In the genomic region with DNA sequence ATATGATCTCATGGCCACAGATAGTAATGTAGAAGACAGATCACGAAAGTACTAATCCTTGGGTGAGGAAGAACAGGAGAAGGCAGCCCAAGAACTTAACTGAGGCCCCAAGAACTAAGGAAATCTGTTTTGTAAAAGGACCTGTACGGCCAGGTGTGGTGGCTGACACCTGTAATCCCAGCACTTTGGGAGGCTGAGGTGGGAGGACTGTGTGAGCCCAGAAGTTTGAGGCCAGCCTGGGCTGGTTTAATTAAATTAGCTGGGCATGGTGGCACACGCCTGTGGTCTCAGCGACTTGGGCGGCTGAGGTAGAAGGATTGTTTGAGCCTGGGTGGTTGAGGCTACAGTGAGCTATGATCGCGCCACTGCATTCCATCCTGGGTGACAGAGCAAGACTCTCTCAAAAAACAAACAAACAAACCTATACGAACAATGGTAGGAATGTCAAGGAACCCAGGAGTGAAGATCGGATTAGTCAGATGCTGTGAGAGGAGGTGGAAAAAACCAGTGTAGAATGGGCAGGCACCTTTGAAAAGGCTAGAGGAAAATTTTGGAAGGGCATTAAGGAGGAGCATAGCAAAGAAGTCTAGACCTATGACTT, we compare ENCODE assay signal across 17 cellular contexts. TPM values are rescaled to one million over a fixed set of nuclear protein-coding genes. Genes with fewer than 3 reads are reported as not detected.
DNase-seq lines count a peak whose midpoint lies in the region; TF ChIP-seq lines count a peak whose summit lies in the region.
"Had no signal": no experiment of that assay in that cellular context is flagged by ENCODE, and none has a peak within 500 bp of the region (broad histone marks: within the 10 kb centered on the region; RNA-seq: fewer than 3 reads in every experiment).

No MANE protein-coding gene starts in this region.

- intact Hi-C loops in PC-9 (cut with micrococcal nuclease; ENCODE audit: unreplicated experiment), result loop anchor here (5.0 kb wide), 1 partner anchor 140 kb away; no protein-coding TSS in a partner anchor
- intact Hi-C loops in tibial artery (cut with DNase I; ENCODE audit: low total_unique reads), result no loop called here

- no peak overlapping the region for H4K8ac ChIP-seq in neuronal stem cell (ENCODE audit: low read depth, low read length)

- H3K4me2 ChIP-seq in PC-9, result no peak overlapping the region
- no peak overlapping the region for H3K4me2 ChIP-seq in neuronal stem cell (ENCODE audit: insufficient read depth, low read length, poor library complexity, severe bottlenecking)

- H3K27ac ChIP-seq in PC-9 (peak overlapping the region; percentile 59; the same call in 1 of the 2 replicates), neuronal stem cell (replicated peaks; ENCODE audit: low read length) (peak overlapping the region; percentile 6), right atrium auricular region (no peak overlapping the region), tibial artery (no peak overlapping the region)
- H3K27ac ChIP-seq: tibial nerve had no signal

- BruUV-seq in PC-9 (replicated peaks; lab: Mats Ljungman, UMichigan), result no TSS peak

- H3K14ac ChIP-seq in neuronal stem cell (ENCODE audit: low read length), result no peak overlapping the region

- no peak overlapping the region for H2BK120ac ChIP-seq in neuronal stem cell (ENCODE audit: low read depth, low read length)

- no peak overlapping the region for H3K18ac ChIP-seq in neuronal stem cell (ENCODE audit: low read length)

- H3K4me3 Mint-ChIP-seq in nephron progenitor cell, result no peak overlapping the region
- H3K4me3 Mint-ChIP-seq: CD8-positive, alpha-beta memory T cell; mesothelial cell of epicardium; nephron had no signal

- CTCF ChIA-PET in PC-9 (lab: Charles Lee), result interaction anchor here (0.6 kb wide), 1 partner anchor 101 kb away, joined by 3 read pairs; no protein-coding TSS in a partner anchor

- peaks cover 17% of the 10 kb centered on the region for H3K4me1 Mint-ChIP-seq in nephron progenitor cell

- POLR2A ChIA-PET in PC-9 (lab: Charles Lee; ENCODE audit: unreplicated experiment), result interaction anchor here (0.6 to 0.9 kb wide), 2 partner anchors 16 to 80 kb away, joined by 3 to 6 read pairs; no protein-coding TSS in a partner anchor

- DNase-seq in ELF-1 (ENCODE audit: low read depth, low spot score) (peak; percentile 86), PC-9 (peak; percentile 58 to 85), fibroblast of pulmonary artery (ENCODE audit: low read depth) (peak; percentile 9), neuronal stem cell (ENCODE audit: low spot score) (peak; percentile 40), right atrium auricular region (ENCODE audit: low spot score) (no peak), nephron progenitor cell (no peak), tibial artery (no peak), RKO (ENCODE audit: low spot score) (no peak)
- DNase-seq: activated CD4-positive, CD25-positive, alpha-beta regulatory T cell treated with anti-CD3 and anti-CD28 coated beads, Interleukin-2, amount 50 U/mL, for 72 hours; CD8-positive, alpha-beta memory T cell; DND-41; KG1; NCI-H1092; NCI-H524 treated with DMSO at 0.1 percent for 48 hours had no signal

- H3K9ac ChIP-seq in neuronal stem cell (ENCODE audit: low read depth, low read length, poor library complexity), result no peak overlapping the region

- H3K4me3 ChIP-seq in PC-9, result no peak overlapping the region
- no peak overlapping the region for H3K4me3 ChIP-seq in fibroblast of pulmonary artery (replicated peaks; ENCODE audit: low read depth, low read length)
- H3K4me3 ChIP-seq in neuronal stem cell (ENCODE audit: low read length in 2 of 2), result no peak overlapping the region
- H3K4me3 ChIP-seq in right atrium auricular region, result no peak overlapping the region
- H3K4me3 ChIP-seq in tibial artery, result no peak overlapping the region
- H3K4me3 ChIP-seq: tibial nerve had no signal

- H2BK5ac ChIP-seq in neuronal stem cell (ENCODE audit: low read length), result no peak overlapping the region

- H2BK15ac ChIP-seq in neuronal stem cell (ENCODE audit: low read length), result no peak overlapping the region

- WGBS in neuronal stem cell (ENCODE audit: extremely low coverage in 2 of 2, insufficient read length in 2 of 2, insufficient replicate concordance in 1 of 2), 2 donors, result no CpG with 5 or more reads among the region's 9 CpGs

- H3K36me3 Mint-ChIP-seq in nephron progenitor cell (ENCODE audit: low read depth), result no peaks in the 10 kb centered on the region
- H3K36me3 Mint-ChIP-seq: CD8-positive, alpha-beta memory T cell; mesothelial cell of epicardium had no signal

- TF ChIP-seq CTCF in PC-9 (conservative IDR thresholded peaks at IDR 0.05) (no peak), fibroblast of pulmonary artery (IDR thresholded peaks at IDR 0.05; ENCODE audit: low read length, missing control alignments) (no peak), right atrium auricular region (IDR thresholded peaks at IDR 0.05) (no peak), nephron progenitor cell (IDR thresholded peaks at IDR 0.05) (no peak), tibial artery (IDR thresholded peaks at IDR 0.05) (no peak)

- H2BK12ac ChIP-seq in neuronal stem cell (ENCODE audit: low read length), result no peak overlapping the region

- H3K27me3 Mint-ChIP-seq in nephron progenitor cell (ENCODE audit: low read depth, poor library complexity), result peaks cover 4% of the 10 kb centered on the region

- H2AFZ ChIP-seq in PC-9 (no peak overlapping the region), neuronal stem cell (ENCODE audit: low read length) (no peak overlapping the region)

- no peaks in the 10 kb centered on the region for H3K79me1 ChIP-seq in neuronal stem cell (ENCODE audit: low read depth, low read length)

- no peak overlapping the region for H3K27ac Mint-ChIP-seq in nephron progenitor cell
- H3K27ac Mint-ChIP-seq: CD8-positive, alpha-beta memory T cell; mesothelial cell of epicardium; nephron had no signal

- H2AK5ac ChIP-seq in neuronal stem cell (ENCODE audit: low read depth, low read length), result no peak overlapping the region

- no peaks in the 10 kb centered on the region for H3K36me3 ChIP-seq in PC-9 (ENCODE audit: low read depth)
- H3K36me3 ChIP-seq in neuronal stem cell (replicated peaks in 1 of 2; ENCODE audit: control insufficient read depth in 2 of 2, insufficient read depth in 2 of 2, low read length in 2 of 2), result no peaks in the 10 kb centered on the region
- no peaks in the 10 kb centered on the region for H3K36me3 ChIP-seq in right atrium auricular region
- H3K36me3 ChIP-seq in tibial artery, result no peaks in the 10 kb centered on the region
- H3K36me3 ChIP-seq: tibial nerve had no signal

- no peak overlapping the region for H3K4ac ChIP-seq in neuronal stem cell (ENCODE audit: low read length)

- no peak overlapping the region for H3K23ac ChIP-seq in neuronal stem cell (ENCODE audit: low read depth, low read length, poor library complexity)

- H3K9me3 ChIP-seq in PC-9 (ENCODE audit: insufficient read depth, low read depth), result no peaks in the 10 kb centered on the region
- H3K9me3 ChIP-seq in neuronal stem cell (replicated peaks in 1 of 2; ENCODE audit: control insufficient read depth in 2 of 2, insufficient read depth in 1 of 2, low read depth in 1 of 2, low read length in 2 of 2), result no peaks in the 10 kb centered on the region
- H3K9me3 ChIP-seq in right atrium auricular region, result no peaks in the 10 kb centered on the region
- H3K9me3 ChIP-seq in tibial artery, result no peaks in the 10 kb centered on the region
- H3K9me3 ChIP-seq: tibial nerve had no signal

- H3K4me1 ChIP-seq in PC-9 (replicated peaks; ENCODE audit: insufficient read depth) (peaks cover 4% of the 10 kb centered on the region; the same call in 1 of the 2 replicates), neuronal stem cell (ENCODE audit: control insufficient read depth in 2 of 2, insufficient read depth in 1 of 2, low read depth in 1 of 2, low read length in 2 of 2) (peaks cover 0 to 5% of the 10 kb centered on the region in 2 donors), right atrium auricular region (peaks cover 0 to 16% of the 10 kb centered on the region in 2 donors), tibial artery (no peaks in the 10 kb centered on the region)

- H3K9me2 ChIP-seq in PC-9 (ENCODE audit: insufficient read depth), result no peaks in the 10 kb centered on the region

- H3K9me3 Mint-ChIP-seq in nephron progenitor cell, result no peaks in the 10 kb centered on the region
- H3K9me3 Mint-ChIP-seq: CD8-positive, alpha-beta memory T cell; mesothelial cell of epicardium; nephron had no signal

- H3K79me2 ChIP-seq in PC-9 (ENCODE audit: low read depth), result no peaks in the 10 kb centered on the region

- H3F3A ChIP-seq in PC-9 (ENCODE audit: insufficient read depth, low read depth), result peaks cover 7% of the 10 kb centered on the region; the same call in 1 of the 2 replicates

- H4K20me1 ChIP-seq in PC-9 (ENCODE audit: insufficient read depth), result no peaks in the 10 kb centered on the region

- no peak overlapping the region for H4K91ac ChIP-seq in neuronal stem cell (ENCODE audit: low read depth, low read length, poor library complexity)

- H3K27me3 ChIP-seq in PC-9 (ENCODE audit: insufficient read depth, low read depth) (no peaks in the 10 kb centered on the region), neuronal stem cell (ENCODE audit: control insufficient read depth in 3 of 3, insufficient read depth in 3 of 3, low read depth in 1 of 3, low read length in 3 of 3) (no peaks in the 10 kb centered on the region), right atrium auricular region (no peaks in the 10 kb centered on the region), tibial artery (no peaks in the 10 kb centered on the region)
- H3K27me3 ChIP-seq: tibial nerve had no signal

RNA-seq across cellular contexts. Expression of a gene that starts 53.2 kb away (rescaled TPM):
- total RNA-seq in PC-9 (2021) (13.6 and 16.3 TPM in 2 replicates), right atrium auricular region (100 to 1,000 TPM; 164 to 166 TPM)
- polyA plus RNA-seq in neuronal stem cell (2013, experiment 1 of 2), result 9.1 TPM
- 8.3 TPM for polyA plus RNA-seq in neuronal stem cell (2013, experiment 2 of 2)

Comparison
In these comparisons a context has a peak if more than half of its experiments do, and no peak if none do; other contexts are left out.
1. DNase-seq: peak in ELF-1 (single experiment), PC-9 (2 of 2), fibroblast of pulmonary artery (single experiment) and neuronal stem cell (single experiment); none in right atrium auricular region (single experiment), nephron progenitor cell (single experiment), tibial artery (0 of 2) and RKO (single experiment).
2. H3K27ac ChIP-seq: peak in PC-9 (single experiment) and neuronal stem cell (single experiment); none in right atrium auricular region (0 of 2) and tibial artery (0 of 2).